Comparison of ENCODE assay signal across 1 cellular context in the genomic region with DNA sequence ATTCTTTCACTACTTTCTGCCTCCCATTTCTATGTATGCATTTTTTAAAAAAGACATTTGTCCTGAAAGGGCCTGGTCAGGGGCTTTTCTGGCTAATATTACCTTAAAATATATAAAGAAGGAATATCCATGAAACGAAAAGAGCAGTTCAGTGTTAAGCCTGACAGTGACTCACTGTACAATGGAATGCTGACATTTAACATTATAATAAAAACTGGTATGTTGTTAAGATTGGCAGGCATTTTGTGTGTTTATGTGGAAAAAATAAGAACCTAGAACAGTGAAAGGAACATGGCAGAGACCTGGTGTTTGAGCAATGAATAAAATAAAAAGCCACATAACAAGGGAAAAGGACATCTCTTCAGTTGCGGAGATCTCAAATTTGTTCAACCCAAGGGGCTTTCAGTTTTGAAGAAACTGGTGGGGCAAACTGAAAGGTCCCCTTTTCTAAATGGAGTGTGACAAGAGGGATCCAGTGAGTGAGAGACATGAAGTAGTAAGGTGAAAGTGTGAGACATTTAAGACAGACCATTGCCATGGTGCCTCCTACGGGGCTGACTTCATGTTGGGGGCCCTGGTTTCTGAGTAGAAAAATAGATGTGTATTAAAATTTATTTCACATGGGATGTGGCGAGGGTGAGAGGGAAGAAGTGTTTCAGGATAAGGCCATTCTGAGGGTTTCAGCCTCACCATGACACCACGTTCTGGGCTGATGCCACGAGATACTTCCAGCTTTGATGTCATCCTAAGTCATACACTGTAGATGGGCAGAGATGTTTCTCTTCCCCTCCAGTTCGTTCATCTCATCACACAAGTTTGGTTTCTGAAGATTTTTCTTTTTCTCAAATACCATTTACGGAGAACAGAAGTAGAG.
TF ChIP-seq lines count a peak whose summit lies in the region.

No MANE protein-coding gene starts in this region.

TF ChIP-seq in H1, 55 proteins besides CTCF, POLR2A, EP300 and RAD21 (continued from another document):
- TF ChIP-seq CBX5 (IDR thresholded peaks at IDR 0.05; ENCODE audit: low read depth, low read length) (no peak), SIN3A (conservative IDR thresholded peaks at IDR 0.05 in 1 of 2, IDR thresholded peaks at IDR 0.05 in 1 of 2; ENCODE audit: low read depth in 1 of 2, low read length in 2 of 2) (no peak)
